Comparison of ENCODE assay signal across 2 cellular contexts in the genomic region with DNA sequence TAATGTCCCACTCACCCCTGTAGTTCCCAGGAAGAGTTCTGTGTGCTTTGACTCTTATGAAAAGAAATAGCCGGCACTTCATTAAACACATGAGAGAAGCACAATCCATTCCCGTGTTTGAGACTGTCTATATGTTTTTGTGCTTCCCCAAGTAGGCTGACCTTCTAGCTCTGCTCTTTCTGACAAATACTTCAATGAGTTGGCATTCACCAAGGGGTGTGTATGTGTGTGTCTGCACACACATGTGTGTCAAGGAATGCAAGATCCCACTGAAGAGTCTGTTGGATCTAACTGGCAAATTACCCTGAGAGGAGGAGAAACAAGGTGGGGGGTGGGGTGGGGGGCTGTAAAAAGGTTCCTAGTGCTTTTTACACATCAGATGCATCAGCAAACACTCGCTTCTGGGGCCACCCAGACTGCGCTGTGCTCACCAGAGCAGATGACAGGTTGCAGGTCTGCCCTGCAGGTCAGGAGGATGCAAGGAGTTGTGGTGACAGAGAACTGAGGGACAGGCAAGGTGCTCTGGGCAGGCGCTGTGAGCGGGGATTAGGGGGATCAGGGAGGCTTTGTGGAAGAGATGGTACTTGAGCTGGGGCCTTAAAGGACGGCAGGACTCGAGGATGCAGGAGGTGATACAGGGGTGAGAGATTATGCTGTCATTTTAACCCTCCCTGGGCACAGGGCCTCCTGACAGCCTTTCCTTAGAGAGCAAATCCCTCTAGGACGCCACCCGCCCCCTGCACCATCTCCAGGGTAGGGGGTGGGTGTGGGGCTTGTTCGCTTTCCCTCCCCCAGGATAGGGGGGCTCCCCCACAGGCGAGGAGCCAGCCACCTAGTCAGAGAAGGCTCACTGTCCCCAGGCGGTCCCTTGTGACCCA.
TF ChIP-seq lines count a peak whose summit lies in the region.

No MANE protein-coding gene starts in this region.

TF ChIP-seq in SK-N-SH treated with all-trans-retinoic acid at 6 μM for 48 hours, 23 proteins besides CTCF, POLR2A, EP300 and RAD21 (continued from another document):
- TF ChIP-seq CSRNP3 (CRISPR knock-in tag; IDR thresholded peaks at IDR 0.05) (no peak), TCF4 (CRISPR knock-in tag; IDR thresholded peaks at IDR 0.05; ENCODE audit: borderline replicate concordance) (no peak)

TF ChIP-seq in SK-N-SH, 30 proteins besides CTCF, POLR2A, EP300 and RAD21 (continued from another document):
- TF ChIP-seq, protein P1, sequence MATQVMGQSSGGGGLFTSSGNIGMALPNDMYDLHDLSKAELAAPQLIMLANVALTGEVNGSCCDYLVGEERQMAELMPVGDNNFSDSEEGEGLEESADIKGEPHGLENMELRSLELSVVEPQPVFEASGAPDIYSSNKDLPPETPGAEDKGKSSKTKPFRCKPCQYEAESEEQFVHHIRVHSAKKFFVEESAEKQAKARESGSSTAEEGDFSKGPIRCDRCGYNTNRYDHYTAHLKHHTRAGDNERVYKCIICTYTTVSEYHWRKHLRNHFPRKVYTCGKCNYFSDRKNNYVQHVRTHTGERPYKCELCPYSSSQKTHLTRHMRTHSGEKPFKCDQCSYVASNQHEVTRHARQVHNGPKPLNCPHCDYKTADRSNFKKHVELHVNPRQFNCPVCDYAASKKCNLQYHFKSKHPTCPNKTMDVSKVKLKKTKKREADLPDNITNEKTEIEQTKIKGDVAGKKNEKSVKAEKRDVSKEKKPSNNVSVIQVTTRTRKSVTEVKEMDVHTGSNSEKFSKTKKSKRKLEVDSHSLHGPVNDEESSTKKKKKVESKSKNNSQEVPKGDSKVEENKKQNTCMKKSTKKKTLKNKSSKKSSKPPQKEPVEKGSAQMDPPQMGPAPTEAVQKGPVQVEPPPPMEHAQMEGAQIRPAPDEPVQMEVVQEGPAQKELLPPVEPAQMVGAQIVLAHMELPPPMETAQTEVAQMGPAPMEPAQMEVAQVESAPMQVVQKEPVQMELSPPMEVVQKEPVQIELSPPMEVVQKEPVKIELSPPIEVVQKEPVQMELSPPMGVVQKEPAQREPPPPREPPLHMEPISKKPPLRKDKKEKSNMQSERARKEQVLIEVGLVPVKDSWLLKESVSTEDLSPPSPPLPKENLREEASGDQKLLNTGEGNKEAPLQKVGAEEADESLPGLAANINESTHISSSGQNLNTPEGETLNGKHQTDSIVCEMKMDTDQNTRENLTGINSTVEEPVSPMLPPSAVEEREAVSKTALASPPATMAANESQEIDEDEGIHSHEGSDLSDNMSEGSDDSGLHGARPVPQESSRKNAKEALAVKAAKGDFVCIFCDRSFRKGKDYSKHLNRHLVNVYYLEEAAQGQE (IDR thresholded peaks at IDR 0.05; ENCODE audit: low read depth, low read length), result no peak
- TF ChIP-seq SIN3A (IDR thresholded peaks at IDR 0.05; ENCODE audit: borderline replicate concordance, low read depth, low read length) (no peak), MEF2A (IDR thresholded peaks at IDR 0.05; ENCODE audit: borderline replicate concordance, low read depth) (no peak), MAX (IDR thresholded peaks at IDR 0.05; ENCODE audit: low read depth) (no peak), TCF12 (IDR thresholded peaks at IDR 0.05) (no peak)
- TF ChIP-seq, protein P2, sequence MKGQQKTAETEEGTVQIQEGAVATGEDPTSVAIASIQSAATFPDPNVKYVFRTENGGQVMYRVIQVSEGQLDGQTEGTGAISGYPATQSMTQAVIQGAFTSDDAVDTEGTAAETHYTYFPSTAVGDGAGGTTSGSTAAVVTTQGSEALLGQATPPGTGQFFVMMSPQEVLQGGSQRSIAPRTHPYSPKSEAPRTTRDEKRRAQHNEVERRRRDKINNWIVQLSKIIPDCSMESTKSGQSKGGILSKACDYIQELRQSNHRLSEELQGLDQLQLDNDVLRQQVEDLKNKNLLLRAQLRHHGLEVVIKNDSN (IDR thresholded peaks at IDR 0.05; ENCODE audit: borderline replicate concordance, low read depth), result no peak
